ENCODE assay signal across 22 cellular contexts in genomic region chr13:100892981-100893380, GRCh38.
"Had no signal": no experiment of that assay in that cellular context is flagged by ENCODE, and none has a peak within 500 bp of the region (broad histone marks: within the 10 kb centered on the region; RNA-seq: fewer than 3 reads in every experiment).

No MANE protein-coding gene starts in this region.

- H3K9me3 ChIP-seq: ascending aorta, esophagus muscularis mucosa, gastrocnemius medialis, lower lobe of right lung, pancreas, right lobe of liver, upper lobe of left lung had no signal

- DNase-seq: activated B cell treated with CpG ODN at 0.5 μM for 24 hours; activated CD4-positive, alpha-beta T cell treated with anti-CD3 and anti-CD28 coated beads for 36 hours; activated CD4-positive, alpha-beta T cell treated with anti-CD3 and anti-CD28 coated beads, Interleukin-2, amount 50 U/mL, for 4 hours; activated CD8-positive, alpha-beta memory T cell treated with anti-CD3 and anti-CD28 coated beads for 24 hours; activated CD8-positive, alpha-beta memory T cell treated with anti-CD3 and anti-CD28 coated beads, Interleukin-2, amount 50 U/mL, for 4 hours; activated T-cell treated with anti-CD3 and anti-CD28 coated beads, Interleukin-2, amount 50 U/mL, for 24 hours; brain microvascular endothelial cell; effector memory CD8-positive, alpha-beta T cell; gastrocnemius medialis; heart right ventricle; kidney; lower lobe of right lung; natural killer cell; pancreas; right lobe of liver; stimulated activated CD4-positive, alpha-beta T cell treated with anti-CD3 and anti-CD28 coated beads, Interleukin-15, amount 100 ng/mL, for 24 hours; stomach; T-helper 9 cell; upper lobe of left lung had no signal

- H3K27me3 ChIP-seq: ascending aorta, brain microvascular endothelial cell, esophagus muscularis mucosa, gastrocnemius medialis, heart right ventricle, pancreas, right lobe of liver, stomach, upper lobe of left lung had no signal

- H3K36me3 ChIP-seq: ascending aorta, brain microvascular endothelial cell, esophagus muscularis mucosa, gastrocnemius medialis, heart right ventricle, lower lobe of right lung, pancreas, right lobe of liver, stomach, upper lobe of left lung had no signal

- H3K4me1 ChIP-seq: ascending aorta, gastrocnemius medialis, lower lobe of right lung, pancreas, right lobe of liver, stomach, upper lobe of left lung had no signal

- H3K4me3 ChIP-seq: ascending aorta, esophagus muscularis mucosa, gastrocnemius medialis, heart right ventricle, lower lobe of right lung, pancreas, right lobe of liver, smooth muscle cell, stomach, upper lobe of left lung had no signal

- H3K27ac ChIP-seq: ascending aorta, brain microvascular endothelial cell, esophagus muscularis mucosa, gastrocnemius medialis, heart right ventricle, lower lobe of right lung, pancreas, right lobe of liver, stomach, upper lobe of left lung had no signal
